Comparison of ENCODE assay signal across 1 cellular context in genomic region chr11:71240865-71241691, GRCh38.
TF ChIP-seq lines count a peak whose summit lies in the region.

No MANE protein-coding gene starts in this region.

TF ChIP-seq in HepG2, 621 proteins besides CTCF, POLR2A, EP300 and RAD21 (continued from another document and continues in another):
- TF ChIP-seq ZSCAN5A (CRISPR knock-in tag; IDR thresholded peaks at IDR 0.05; ENCODE audit: borderline replicate concordance) (0 out of 2 replicates have a peak, but pooled peaks have one; percentile 45), PPARG (CRISPR knock-in tag; conservative IDR thresholded peaks at IDR 0.05) (peak; percentile 83), ZNF362 (CRISPR knock-in tag; IDR thresholded peaks at IDR 0.05; ENCODE audit: borderline replicate concordance) (peak; percentile 78; the same call in 1 of the 2 replicates), ZHX1 (CRISPR knock-in tag; IDR thresholded peaks at IDR 0.05; ENCODE audit: low read depth) (peak; percentile 62; the same call in 1 of the 2 replicates), ELF4 (CRISPR knock-in tag; IDR thresholded peaks at IDR 0.05; ENCODE audit: borderline replicate concordance) (0 out of 2 replicates have a peak, but pooled peaks have one; percentile 44), HBP1 (CRISPR knock-in tag; IDR thresholded peaks at IDR 0.05; ENCODE audit: low read depth) (peak; percentile 78; the same call in 1 of the 2 replicates), ZNF619 (CRISPR knock-in tag; IDR thresholded peaks at IDR 0.05) (peak; percentile 51; the same call in 1 of the 2 replicates), ZNF383 (CRISPR knock-in tag; IDR thresholded peaks at IDR 0.05; ENCODE audit: borderline replicate concordance) (0 out of 2 replicates have a peak, but pooled peaks have one; percentile 32), SP4 (CRISPR knock-in tag; IDR thresholded peaks at IDR 0.05) (no peak), THAP9 (CRISPR knock-in tag; IDR thresholded peaks at IDR 0.05; ENCODE audit: borderline replicate concordance) (peak; percentile 38; the same call in 1 of the 2 replicates), ZFP82 (CRISPR knock-in tag; IDR thresholded peaks at IDR 0.05; ENCODE audit: borderline replicate concordance) (peak; percentile 87; the same call in 1 of the 2 replicates), MAZ (IDR thresholded peaks at IDR 0.05; ENCODE audit: borderline replicate concordance, low read depth, low read length) (no peak), MAZ (CRISPR knock-in tag; IDR thresholded peaks at IDR 0.05; ENCODE audit: low read depth) (peak; percentile 54; the same call in 1 of the 2 replicates), ZNF792 (CRISPR knock-in tag; IDR thresholded peaks at IDR 0.05) (peak; percentile 93), RBM22 (optimal IDR thresholded peaks at IDR 0.05; ENCODE audit: low read length) (no peak), ARID3A (IDR thresholded peaks at IDR 0.05; ENCODE audit: low read depth, low read length) (peak; percentile 78), ZNF609 (CRISPR knock-in tag; IDR thresholded peaks at IDR 0.05; ENCODE audit: borderline replicate concordance) (peak; percentile 83), ZKSCAN1 (IDR thresholded peaks at IDR 0.05; ENCODE audit: low read length) (no peak), HIC2 (CRISPR knock-in tag; IDR thresholded peaks at IDR 0.05; ENCODE audit: low read depth) (no peak), FOXO1 (CRISPR knock-in tag; IDR thresholded peaks at IDR 0.05) (peak; percentile 90), ZNF629 (CRISPR knock-in tag; conservative IDR thresholded peaks at IDR 0.05) (0 out of 2 replicates have a peak, but pooled peaks have one; percentile 36), CENPT (CRISPR knock-in tag; IDR thresholded peaks at IDR 0.05; ENCODE audit: low read depth) (no peak), FOXC1 (CRISPR knock-in tag; IDR thresholded peaks at IDR 0.05; ENCODE audit: borderline replicate concordance) (peak; percentile 33; the same call in 1 of the 2 replicates), AHDC1 (CRISPR knock-in tag; IDR thresholded peaks at IDR 0.05; ENCODE audit: borderline replicate concordance) (peak; percentile 92), TARDBP (CRISPR knock-in tag; IDR thresholded peaks at IDR 0.05) (peak; percentile 83), ZNF709 (CRISPR knock-in tag; IDR thresholded peaks at IDR 0.05) (no peak), SIN3A (IDR thresholded peaks at IDR 0.05; ENCODE audit: borderline replicate concordance, low read depth, low read length) (0 out of 2 replicates have a peak, but pooled peaks have one; percentile 51)
